ENCODE assay signal across 21 cellular contexts in the genomic region with DNA sequence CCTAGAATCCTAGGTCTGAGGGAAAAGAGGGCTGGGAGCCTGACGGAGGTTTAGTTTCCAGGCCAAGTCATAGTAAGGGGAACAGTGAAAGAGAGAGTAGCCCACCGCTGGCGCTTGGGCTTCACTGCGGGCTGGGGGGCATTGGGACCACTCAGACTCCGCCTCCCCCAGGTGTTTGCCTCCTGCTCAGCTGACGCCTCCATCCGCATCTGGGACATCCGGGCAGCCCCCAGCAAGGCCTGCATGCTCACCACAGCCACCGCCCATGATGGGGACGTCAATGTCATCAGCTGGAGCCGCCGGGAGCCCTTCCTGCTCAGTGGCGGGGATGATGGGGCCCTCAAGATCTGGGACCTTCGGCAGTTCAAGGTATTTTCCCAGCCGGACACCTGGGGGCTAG.
"Had no signal": no experiment of that assay in that cellular context is flagged by ENCODE, and none has a peak within 500 bp of the region (broad histone marks: within the 10 kb centered on the region; RNA-seq: fewer than 3 reads in every experiment).

No MANE protein-coding gene starts in this region.

- DNase-seq: Kasumi-1, MM.1S, NCI-H1048, NCI-H1105, NCI-H1436 treated with DMSO at 0.1 percent for 48 hours, NCI-H1694, NCI-H2081, NCI-H2107, NCI-H2227 treated with DMSO at 0.1 percent for 48 hours, NCI-H524, NCI-H526 treated with DMSO at 0.1 percent for 48 hours, NCI-H748 treated with DMSO at 0.1 percent for 48 hours, Right ventricle myocardium superior, RPMI8226, SIG-M5 had no signal

- H3K9me3 Mint-ChIP-seq: IgD-negative memory B cell had no signal

- H3K9me3 ChIP-seq: SJSA1 had no signal

- ATAC-seq: K562 had no signal

- H3K27me3 Mint-ChIP-seq: IgD-negative memory B cell had no signal

- H3K27ac ChIP-seq: HL-60, KMS-11, SJSA1, SK-N-MC had no signal

- H3K4me3 ChIP-seq: K562, SJSA1, SK-N-MC had no signal

- H3K27me3 ChIP-seq: SJSA1 had no signal
